In genomic region chr2:16214861-16215260, GRCh38 we compare ENCODE assay signal across 9 cellular contexts.
"Had no signal": no experiment of that assay in that cellular context is flagged by ENCODE, and none has a peak within 500 bp of the region (broad histone marks: within the 10 kb centered on the region; RNA-seq: fewer than 3 reads in every experiment).

No MANE protein-coding gene starts in this region.

- H3K4me2 ChIP-seq: KMS-11 had no signal

- H3K27ac ChIP-seq: HL-60, KMS-11 had no signal

- DNase-seq: IMR-90, KBM-7, KG1 had no signal

- H3K4me3 ChIP-seq: K562 had no signal

- ATAC-seq: HepG2, K562 had no signal

- H3K4me1 Mint-ChIP-seq: IgD-negative memory B cell had no signal

- H3K9ac ChIP-seq: KMS-11 had no signal

- H3K27ac Mint-ChIP-seq: IgD-negative memory B cell had no signal

- H3K36me3 Mint-ChIP-seq: IgD-negative memory B cell had no signal

- H3K4me3 Mint-ChIP-seq: IgD-negative memory B cell had no signal

- H3K27me3 Mint-ChIP-seq: IgD-negative memory B cell had no signal

- FAIRE-seq: HepG2, HTR-8/SVneo, K562 had no signal
